1 cellular context compared by ENCODE assay signal in the genomic region with DNA sequence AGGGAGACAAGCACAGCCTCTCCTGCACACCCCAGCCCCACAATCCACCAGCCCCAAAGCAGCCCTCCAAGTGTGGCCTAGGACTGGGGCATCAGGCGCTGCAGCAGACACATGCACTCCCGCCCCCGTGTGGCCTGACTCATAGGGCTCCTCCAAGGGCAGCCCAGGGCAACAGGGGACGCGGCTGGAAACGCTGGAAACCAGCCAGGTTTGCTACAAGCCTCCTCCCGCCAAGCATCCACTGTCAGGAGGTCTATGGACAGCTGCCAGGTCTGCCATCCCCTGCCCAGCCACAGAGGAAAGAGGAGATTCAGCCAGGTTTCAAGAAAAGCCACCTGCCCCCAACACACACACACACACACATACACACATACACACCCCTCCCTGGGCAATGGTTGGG.
TF ChIP-seq lines count a peak whose summit lies in the region.

No MANE protein-coding gene starts in this region.

TF ChIP-seq in GM23338, 12 proteins besides CTCF, POLR2A, EP300 and RAD21 (continued from another document):
- TF ChIP-seq, protein P1, sequence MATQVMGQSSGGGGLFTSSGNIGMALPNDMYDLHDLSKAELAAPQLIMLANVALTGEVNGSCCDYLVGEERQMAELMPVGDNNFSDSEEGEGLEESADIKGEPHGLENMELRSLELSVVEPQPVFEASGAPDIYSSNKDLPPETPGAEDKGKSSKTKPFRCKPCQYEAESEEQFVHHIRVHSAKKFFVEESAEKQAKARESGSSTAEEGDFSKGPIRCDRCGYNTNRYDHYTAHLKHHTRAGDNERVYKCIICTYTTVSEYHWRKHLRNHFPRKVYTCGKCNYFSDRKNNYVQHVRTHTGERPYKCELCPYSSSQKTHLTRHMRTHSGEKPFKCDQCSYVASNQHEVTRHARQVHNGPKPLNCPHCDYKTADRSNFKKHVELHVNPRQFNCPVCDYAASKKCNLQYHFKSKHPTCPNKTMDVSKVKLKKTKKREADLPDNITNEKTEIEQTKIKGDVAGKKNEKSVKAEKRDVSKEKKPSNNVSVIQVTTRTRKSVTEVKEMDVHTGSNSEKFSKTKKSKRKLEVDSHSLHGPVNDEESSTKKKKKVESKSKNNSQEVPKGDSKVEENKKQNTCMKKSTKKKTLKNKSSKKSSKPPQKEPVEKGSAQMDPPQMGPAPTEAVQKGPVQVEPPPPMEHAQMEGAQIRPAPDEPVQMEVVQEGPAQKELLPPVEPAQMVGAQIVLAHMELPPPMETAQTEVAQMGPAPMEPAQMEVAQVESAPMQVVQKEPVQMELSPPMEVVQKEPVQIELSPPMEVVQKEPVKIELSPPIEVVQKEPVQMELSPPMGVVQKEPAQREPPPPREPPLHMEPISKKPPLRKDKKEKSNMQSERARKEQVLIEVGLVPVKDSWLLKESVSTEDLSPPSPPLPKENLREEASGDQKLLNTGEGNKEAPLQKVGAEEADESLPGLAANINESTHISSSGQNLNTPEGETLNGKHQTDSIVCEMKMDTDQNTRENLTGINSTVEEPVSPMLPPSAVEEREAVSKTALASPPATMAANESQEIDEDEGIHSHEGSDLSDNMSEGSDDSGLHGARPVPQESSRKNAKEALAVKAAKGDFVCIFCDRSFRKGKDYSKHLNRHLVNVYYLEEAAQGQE (IDR thresholded peaks at IDR 0.05; ENCODE audit: unreplicated experiment): no peak
